In the genomic region with DNA sequence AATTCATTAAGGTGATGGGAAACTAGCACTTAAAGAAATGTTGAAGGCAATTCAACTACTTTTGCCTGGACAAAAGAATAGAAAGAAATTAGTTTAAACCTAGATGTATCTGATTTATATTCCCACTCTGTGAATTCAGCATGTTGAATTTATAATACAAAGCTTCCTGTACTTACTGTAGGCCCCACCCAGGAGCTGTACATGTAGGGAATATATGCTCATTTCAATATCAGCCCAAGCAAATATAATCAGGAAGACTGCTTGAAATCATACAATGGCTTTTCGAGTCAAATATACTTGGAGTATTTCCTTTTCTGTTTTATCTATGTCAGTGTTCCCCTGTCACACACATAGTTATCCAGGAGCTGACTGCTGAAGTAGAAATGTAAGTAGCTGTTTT, we compare ENCODE assay signal across 27 cellular contexts.
"Had no signal": no experiment of that assay in that cellular context is flagged by ENCODE, and none has a peak within 500 bp of the region (broad histone marks: within the 10 kb centered on the region; RNA-seq: fewer than 3 reads in every experiment).

No MANE protein-coding gene starts in this region.

- H3K9me3 Mint-ChIP-seq: activated CD4-positive, alpha-beta memory T cell treated with anti-CD3 and anti-CD28 coated beads, Interleukin-2, amount 10 ng/mL, durations not matched to agents 7 days and 5 days; activated CD4-positive, alpha-beta T cell treated with anti-CD3 and anti-CD28 coated beads, Interleukin-2, amount 10 ng/mL, durations not matched to agents 7 days and 5 days; activated naive CD4-positive, alpha-beta T cell treated with anti-CD3 and anti-CD28 coated beads, Interleukin-2, amount 10 ng/mL, durations not matched to agents 7 days and 5 days; activated naive CD4-positive, alpha-beta T cell treated with anti-CD3 and anti-CD28 coated beads, Interleukin-2, amount 50 U/mL, for 72 hours; activated naive CD8-positive, alpha-beta T cell treated with anti-CD3 and anti-CD28 coated beads, Interleukin-2, amount 10 ng/mL, durations not matched to agents 7 days and 5 days; activated T-cell treated with anti-CD3 and anti-CD28 coated beads, Interleukin-2, amount 50 U/mL, for 24 hours; activated T-cell treated with anti-CD3 and anti-CD28 coated beads, Interleukin-2, amount 50 U/mL, for 72 hours; T-cell; T-helper 1 cell treated with Interleukin-12 subunit alpha and Interleukin-12 subunit beta and Interleukin-4 antibody, amounts not matched to agents 30 μg/mL and 1 μg/mL, for 36 hours; T-helper 2 cell treated with Interferon-gamma antibody and Interleukin-4, amounts not matched to agents 5 μg/mL and 100 μg/mL, for 36 hours had no signal

- ATAC-seq: activated naive CD4-positive, alpha-beta T cell treated with anti-CD3 and anti-CD28 coated beads, Interleukin-2, amount 50 U/mL, for 72 hours; activated T-cell treated with anti-CD3 and anti-CD28 coated beads, Interleukin-2, amount 50 U/mL, for 72 hours; gastroesophageal sphincter; T-cell had no signal

- H3K9me3 ChIP-seq: colonic mucosa, esophagus squamous epithelium, gastroesophageal sphincter had no signal

- H3K27ac ChIP-seq: colonic mucosa, epithelial cell of prostate, esophagus squamous epithelium, gastroesophageal sphincter had no signal

- H3K4me1 ChIP-seq: colonic mucosa, esophagus squamous epithelium, gastroesophageal sphincter had no signal

- H3K27ac Mint-ChIP-seq: activated CD4-positive, alpha-beta memory T cell treated with anti-CD3 and anti-CD28 coated beads, Interleukin-2, amount 10 ng/mL, durations not matched to agents 7 days and 5 days; activated CD4-positive, alpha-beta T cell treated with anti-CD3 and anti-CD28 coated beads, Interleukin-2, amount 10 ng/mL, durations not matched to agents 7 days and 5 days; activated naive CD4-positive, alpha-beta T cell treated with anti-CD3 and anti-CD28 coated beads, Interleukin-2, amount 10 ng/mL, durations not matched to agents 7 days and 5 days; activated naive CD8-positive, alpha-beta T cell treated with anti-CD3 and anti-CD28 coated beads, Interleukin-2, amount 10 ng/mL, durations not matched to agents 7 days and 5 days; activated T-cell treated with anti-CD3 and anti-CD28 coated beads, Interleukin-2, amount 50 U/mL, for 24 hours; activated T-cell treated with anti-CD3 and anti-CD28 coated beads, Interleukin-2, amount 50 U/mL, for 72 hours; T-cell; T-helper 1 cell treated with Interleukin-12 subunit alpha and Interleukin-12 subunit beta and Interleukin-4 antibody, amounts not matched to agents 30 μg/mL and 1 μg/mL, for 36 hours; T-helper 2 cell treated with Interferon-gamma antibody and Interleukin-4, amounts not matched to agents 5 μg/mL and 100 μg/mL, for 36 hours had no signal

- H3K27me3 Mint-ChIP-seq: activated CD4-positive, alpha-beta memory T cell treated with anti-CD3 and anti-CD28 coated beads, Interleukin-2, amount 10 ng/mL, durations not matched to agents 7 days and 5 days; activated CD4-positive, alpha-beta T cell treated with anti-CD3 and anti-CD28 coated beads, Interleukin-2, amount 10 ng/mL, durations not matched to agents 7 days and 5 days; activated naive CD4-positive, alpha-beta T cell treated with anti-CD3 and anti-CD28 coated beads, Interleukin-2, amount 10 ng/mL, durations not matched to agents 7 days and 5 days; activated naive CD8-positive, alpha-beta T cell treated with anti-CD3 and anti-CD28 coated beads, Interleukin-2, amount 10 ng/mL, durations not matched to agents 7 days and 5 days; activated T-cell treated with anti-CD3 and anti-CD28 coated beads, Interleukin-2, amount 50 U/mL, for 24 hours; T-cell had no signal

- H3K4me3 ChIP-seq: colonic mucosa, esophagus squamous epithelium, gastroesophageal sphincter had no signal

- H3K27me3 ChIP-seq: colonic mucosa, esophagus squamous epithelium, gastroesophageal sphincter had no signal

- H3K4me3 Mint-ChIP-seq: activated CD4-positive, alpha-beta memory T cell treated with anti-CD3 and anti-CD28 coated beads, Interleukin-2, amount 10 ng/mL, durations not matched to agents 7 days and 5 days; activated CD4-positive, alpha-beta T cell treated with anti-CD3 and anti-CD28 coated beads, Interleukin-2, amount 10 ng/mL, durations not matched to agents 7 days and 5 days; activated naive CD4-positive, alpha-beta T cell treated with anti-CD3 and anti-CD28 coated beads, Interleukin-2, amount 10 ng/mL, durations not matched to agents 7 days and 5 days; activated naive CD8-positive, alpha-beta T cell treated with anti-CD3 and anti-CD28 coated beads, Interleukin-2, amount 10 ng/mL, durations not matched to agents 7 days and 5 days; activated T-cell treated with anti-CD3 and anti-CD28 coated beads, Interleukin-2, amount 50 U/mL, for 24 hours; activated T-cell treated with anti-CD3 and anti-CD28 coated beads, Interleukin-2, amount 50 U/mL, for 72 hours; T-cell; T-helper 1 cell treated with Interleukin-12 subunit alpha and Interleukin-12 subunit beta and Interleukin-4 antibody, amounts not matched to agents 30 μg/mL and 1 μg/mL, for 36 hours; T-helper 2 cell treated with Interferon-gamma antibody and Interleukin-4, amounts not matched to agents 5 μg/mL and 100 μg/mL, for 36 hours had no signal

- DNase-seq: activated CD4-positive, alpha-beta memory T cell treated with anti-CD3 and anti-CD28 coated beads, Interleukin-2, amount 10 ng/mL, durations not matched to agents 7 days and 5 days; activated CD4-positive, alpha-beta T cell treated with anti-CD3 and anti-CD28 coated beads for 1 hour; activated CD4-positive, alpha-beta T cell treated with anti-CD3 and anti-CD28 coated beads for 4 hours; activated CD4-positive, alpha-beta T cell treated with anti-CD3 and anti-CD28 coated beads, Interleukin-2, amount 10 ng/mL, durations not matched to agents 7 days and 5 days; activated CD4-positive, alpha-beta T cell treated with anti-CD3 and anti-CD28 coated beads, Interleukin-2, amount 50 U/mL, for 4 hours; activated CD8-positive, alpha-beta memory T cell treated with anti-CD3 and anti-CD28 coated beads, Interleukin-2, amount 50 U/mL, for 48 hours; activated gamma-delta T cell; activated naive CD4-positive, alpha-beta T cell; activated naive CD4-positive, alpha-beta T cell treated with anti-CD3 and anti-CD28 coated beads, Interleukin-2, amount 10 ng/mL, durations not matched to agents 7 days and 5 days; activated naive CD8-positive, alpha-beta T cell treated with anti-CD3 and anti-CD28 coated beads, Interleukin-2, amount 10 ng/mL, durations not matched to agents 7 days and 5 days; activated T-cell treated with anti-CD3 and anti-CD28 coated beads for 4 hours; activated T-cell treated with anti-CD3 and anti-CD28 coated beads, Interleukin-2, amount 50 U/mL, for 24 hours; activated T-cell treated with anti-CD3 and anti-CD28 coated beads, Interleukin-2, amount 50 U/mL, for 72 hours; caudate nucleus; cerebellar nuclear complex; colonic mucosa; effector CD8-positive, alpha-beta T cell; esophagus squamous epithelium; foreskin melanocyte; head of caudate nucleus; T-cell; T1000 had no signal

- H3K36me3 ChIP-seq: colonic mucosa, esophagus squamous epithelium had no signal

- H3K36me3 Mint-ChIP-seq: activated naive CD8-positive, alpha-beta T cell treated with anti-CD3 and anti-CD28 coated beads, Interleukin-2, amount 10 ng/mL, durations not matched to agents 7 days and 5 days had no signal
